In the genomic region with DNA sequence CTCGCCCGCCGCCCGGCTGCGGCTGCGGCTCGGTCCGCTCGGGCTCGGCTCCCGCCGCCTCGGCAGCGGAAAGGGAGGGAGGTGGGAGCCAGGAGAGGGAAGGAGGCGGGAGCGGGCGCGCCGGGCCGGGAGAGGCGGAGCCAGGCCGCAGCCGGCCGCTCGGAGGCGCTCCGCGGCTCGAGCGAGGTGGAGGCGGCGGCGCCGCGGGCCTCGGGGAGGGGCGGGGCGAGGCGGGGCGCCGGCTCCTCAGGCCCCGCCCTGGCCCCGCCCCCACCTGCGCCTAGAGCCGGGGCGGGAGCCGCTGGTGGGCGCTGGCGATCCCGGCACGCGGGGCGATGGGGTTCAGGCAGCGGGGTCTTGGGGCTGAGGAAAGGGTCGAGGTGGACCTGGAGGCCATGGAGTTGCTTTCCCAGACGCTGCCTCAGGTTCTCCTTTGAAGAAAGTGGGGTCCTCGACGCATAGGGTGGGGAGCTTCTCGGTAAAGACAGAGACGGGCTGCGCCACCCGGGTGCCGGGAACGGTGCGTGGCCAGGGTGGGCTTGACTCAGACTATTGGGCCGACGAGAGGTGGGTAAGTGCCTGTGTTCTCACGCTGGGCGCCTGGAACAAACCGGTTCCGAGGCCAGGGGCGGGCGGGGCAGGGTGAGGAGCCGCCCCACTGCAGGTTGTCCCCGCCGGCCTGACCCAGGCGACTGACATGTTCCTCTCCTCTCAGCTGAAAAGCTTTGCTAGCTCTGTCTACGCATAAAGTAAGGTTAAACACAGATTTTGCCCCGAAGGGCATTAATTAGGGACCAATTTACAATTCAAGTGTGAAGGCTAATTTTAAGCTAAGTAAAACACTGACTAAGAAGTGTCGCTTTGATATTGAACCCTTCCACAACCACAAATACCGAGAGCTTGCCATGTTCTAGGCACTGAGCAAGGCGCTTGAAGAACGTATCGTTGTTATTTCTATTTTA, we compare ENCODE assay signal across 8 cellular contexts. TPM values are rescaled to one million over a fixed set of nuclear protein-coding genes. Genes with fewer than 3 reads are reported as not detected.
DNase-seq lines count a peak whose midpoint lies in the region; ATAC-seq and TF ChIP-seq lines count a peak whose summit lies in the region.

Gene CMTM4, minus strand, starts transcription at position 75 of the 962 bp plus-strand sequence. CDS start 218 bp downstream, outside the sequence.

- H3K36me3 Mint-ChIP-seq in natural killer cell treated with Interleukin-12 subunit alpha and Interleukin-12 subunit beta and Interleukin-15 and Interleukin-18, amount 100 ng/mL, for 72 hours: no peaks in the 10 kb centered on the region
- no peaks in the 10 kb centered on the region for H3K36me3 Mint-ChIP-seq in stimulated activated naive B cell treated with anti-CD40 and anti-IgM and Interleukin-4, amounts not matched to agents 10 μg/mL and 1 μg/mL and 100 μg/mL, for 72 hours

- peak; percentile 82 for ATAC-seq in GM21447 (IDR thresholded peaks at IDR 0.05; ENCODE audit: unreplicated experiment)
- ATAC-seq in natural killer cell treated with Interleukin-12 subunit alpha and Interleukin-12 subunit beta and Interleukin-15 and Interleukin-18, amount 100 ng/mL, for 72 hours: peak; percentile 98 to 99
- ATAC-seq in stimulated activated naive B cell treated with anti-CD40 and anti-IgM and Interleukin-4, amounts not matched to agents 10 μg/mL and 1 μg/mL and 100 μg/mL, for 72 hours (replicated peaks): peak; percentile 93 to 95

- H3K4me1 Mint-ChIP-seq in natural killer cell treated with Interleukin-12 subunit alpha and Interleukin-12 subunit beta and Interleukin-15 and Interleukin-18, amount 100 ng/mL, for 72 hours (ENCODE audit: low read depth in 2 of 2): peaks cover 0 to 10% of the 10 kb centered on the region in 2 donors
- peaks cover 1 to 16% of the 10 kb centered on the region in 2 donors for H3K4me1 Mint-ChIP-seq in stimulated activated naive B cell treated with anti-CD40 and anti-IgM and Interleukin-4, amounts not matched to agents 10 μg/mL and 1 μg/mL and 100 μg/mL, for 72 hours

- H3K27ac Mint-ChIP-seq in natural killer cell treated with Interleukin-12 subunit alpha and Interleukin-12 subunit beta and Interleukin-15 and Interleukin-18, amount 100 ng/mL, for 72 hours: no peak within 1 kb of the TSS
- no peak within 1 kb of the TSS for H3K27ac Mint-ChIP-seq in stimulated activated naive B cell treated with anti-CD40 and anti-IgM and Interleukin-4, amounts not matched to agents 10 μg/mL and 1 μg/mL and 100 μg/mL, for 72 hours

- peak; percentile 96 for DNase-seq in DMS 273 (lab: John Stamatoyannopoulos, UW; ENCODE audit: unreplicated experiment)
- DNase-seq in HuH-7.5 (ENCODE audit: low spot score): peak; percentile 76
- peak; percentile 92 for DNase-seq in RPMI8226
- peak; percentile 72 for DNase-seq in activated T-helper 9 cell treated with anti-CD3 and anti-CD28 coated beads, Interleukin-2, amount 50 U/mL, for 16 hours (ENCODE audit: low read depth)
- DNase-seq in fibroblast of pulmonary artery (ENCODE audit: low read depth): peak; percentile 84
- peak; percentile 84 for DNase-seq in natural killer cell treated with Interleukin-12 subunit alpha and Interleukin-12 subunit beta and Interleukin-15 and Interleukin-18, amount 100 ng/mL, for 72 hours (ENCODE audit: low spot score)
- DNase-seq in stimulated activated naive B cell treated with anti-CD40 and anti-IgM and Interleukin-4, amounts not matched to agents 10 μg/mL and 1 μg/mL and 100 μg/mL, for 72 hours: peak; percentile 44

- no peak for TF ChIP-seq CTCF in fibroblast of pulmonary artery (IDR thresholded peaks at IDR 0.05; ENCODE audit: low read length, missing control alignments)

- peak within 1 kb of the TSS; percentile 78 for H3K4me3 Mint-ChIP-seq in natural killer cell treated with Interleukin-12 subunit alpha and Interleukin-12 subunit beta and Interleukin-15 and Interleukin-18, amount 100 ng/mL, for 72 hours
- H3K4me3 Mint-ChIP-seq in stimulated activated naive B cell treated with anti-CD40 and anti-IgM and Interleukin-4, amounts not matched to agents 10 μg/mL and 1 μg/mL and 100 μg/mL, for 72 hours: peak within 1 kb of the TSS; percentile 78 to 85

- H3K27me3 Mint-ChIP-seq in natural killer cell treated with Interleukin-12 subunit alpha and Interleukin-12 subunit beta and Interleukin-15 and Interleukin-18, amount 100 ng/mL, for 72 hours: peaks cover 7 to 12% of the 10 kb centered on the region in 2 donors
- H3K27me3 Mint-ChIP-seq in stimulated activated naive B cell treated with anti-CD40 and anti-IgM and Interleukin-4, amounts not matched to agents 10 μg/mL and 1 μg/mL and 100 μg/mL, for 72 hours: peaks cover 26 to 45% of the 10 kb centered on the region in 2 donors

- no peaks in the 10 kb centered on the region for H3K9me3 Mint-ChIP-seq in natural killer cell treated with Interleukin-12 subunit alpha and Interleukin-12 subunit beta and Interleukin-15 and Interleukin-18, amount 100 ng/mL, for 72 hours
- no peaks in the 10 kb centered on the region for H3K9me3 Mint-ChIP-seq in stimulated activated naive B cell treated with anti-CD40 and anti-IgM and Interleukin-4, amounts not matched to agents 10 μg/mL and 1 μg/mL and 100 μg/mL, for 72 hours

- peak within 1 kb of the TSS; percentile 61 for H3K4me3 ChIP-seq in fibroblast of pulmonary artery (replicated peaks; ENCODE audit: low read depth, low read length)

RNA-seq across cellular contexts. Expression of gene CMTM4, which starts in this region (rescaled TPM):
- total RNA-seq in natural killer cell treated with Interleukin-12 subunit alpha and Interleukin-12 subunit beta and Interleukin-15 and Interleukin-18, amount 100 ng/mL, for 72 hours: 1 to 10 TPM; 1.2 to 2.2 TPM

Comparison
In these comparisons a context has a peak if more than half of its experiments do, and no peak if none do; other contexts are left out.
1. Peak in every context shown above with its lines: DNase-seq, ATAC-seq and H3K4me3 ChIP-seq.
2. DNase-seq: peak in every context shown above with its lines; median percentile 96 in DMS 273; 92 in RPMI8226; 84 in fibroblast of pulmonary artery; 84 in natural killer cell treated with Interleukin-12 subunit alpha and Interleukin-12 subunit beta and Interleukin-15 and Interleukin-18, amount 100 ng/mL, for 72 hours; 76 in HuH-7.5; 72 in activated T-helper 9 cell treated with anti-CD3 and anti-CD28 coated beads, Interleukin-2, amount 50 U/mL, for 16 hours; 44 in stimulated activated naive B cell treated with anti-CD40 and anti-IgM and Interleukin-4, amounts not matched to agents 10 μg/mL and 1 μg/mL and 100 μg/mL, for 72 hours.